In genomic region chr4:126097155-126097554, GRCh38 we compare ENCODE assay signal across 27 cellular contexts.
"Had no signal": no experiment of that assay in that cellular context is flagged by ENCODE, and none has a peak within 500 bp of the region (broad histone marks: within the 10 kb centered on the region; RNA-seq: fewer than 3 reads in every experiment).

No MANE protein-coding gene starts in this region.

- H3K27ac Mint-ChIP-seq: activated T-cell treated with anti-CD3 and anti-CD28 coated beads, Interleukin-2, amount 50 U/mL, for 24 hours; dendritic cell treated with granulocyte-macrophage colony-stimulating factor and Interleukin-4, amounts not matched to agents 40 ng/mL and 50 ng/mL, for 4 days; nephron; stimulated activated naive B cell treated with anti-CD40 and anti-IgM and Interleukin-4, amounts not matched to agents 10 μg/mL and 1 μg/mL and 100 μg/mL, for 72 hours; T-helper 1 cell treated with Interleukin-12 subunit alpha and Interleukin-12 subunit beta and Interleukin-4 antibody, amounts not matched to agents 30 μg/mL and 1 μg/mL, for 36 hours had no signal

- H3K4me1 Mint-ChIP-seq: nephron; stimulated activated naive B cell treated with anti-CD40 and anti-IgM and Interleukin-4, amounts not matched to agents 10 μg/mL and 1 μg/mL and 100 μg/mL, for 72 hours had no signal

- H3K36me3 Mint-ChIP-seq: stimulated activated naive B cell treated with anti-CD40 and anti-IgM and Interleukin-4, amounts not matched to agents 10 μg/mL and 1 μg/mL and 100 μg/mL, for 72 hours had no signal

- H3K4me3 Mint-ChIP-seq: activated T-cell treated with anti-CD3 and anti-CD28 coated beads, Interleukin-2, amount 50 U/mL, for 24 hours; dendritic cell treated with granulocyte-macrophage colony-stimulating factor and Interleukin-4, amounts not matched to agents 40 ng/mL and 50 ng/mL, for 4 days; nephron; stimulated activated naive B cell treated with anti-CD40 and anti-IgM and Interleukin-4, amounts not matched to agents 10 μg/mL and 1 μg/mL and 100 μg/mL, for 72 hours; T-helper 1 cell treated with Interleukin-12 subunit alpha and Interleukin-12 subunit beta and Interleukin-4 antibody, amounts not matched to agents 30 μg/mL and 1 μg/mL, for 36 hours had no signal

- ATAC-seq: activated CD4-positive, CD25-positive, alpha-beta regulatory T cell treated with anti-CD3 and anti-CD28 coated beads, Interleukin-2, amount 50 U/mL, for 24 hours; foreskin keratinocyte; psoas muscle; stimulated activated naive B cell treated with anti-CD40 and anti-IgM and Interleukin-4, amounts not matched to agents 10 μg/mL and 1 μg/mL and 100 μg/mL, for 72 hours had no signal

- H3K9me3 Mint-ChIP-seq: nephron; T-helper 1 cell treated with Interleukin-12 subunit alpha and Interleukin-12 subunit beta and Interleukin-4 antibody, amounts not matched to agents 30 μg/mL and 1 μg/mL, for 36 hours had no signal

- H3K27me3 Mint-ChIP-seq: activated T-cell treated with anti-CD3 and anti-CD28 coated beads, Interleukin-2, amount 50 U/mL, for 24 hours; dendritic cell treated with granulocyte-macrophage colony-stimulating factor and Interleukin-4, amounts not matched to agents 40 ng/mL and 50 ng/mL, for 4 days; stimulated activated naive B cell treated with anti-CD40 and anti-IgM and Interleukin-4, amounts not matched to agents 10 μg/mL and 1 μg/mL and 100 μg/mL, for 72 hours had no signal

- DNase-seq: activated CD4-positive, alpha-beta T cell treated with anti-CD3 and anti-CD28 coated beads for 48 hours; activated CD4-positive, alpha-beta T cell treated with anti-CD3 and anti-CD28 coated beads, Interleukin-2, amount 50 U/mL, for 48 hours; activated CD8-positive, alpha-beta memory T cell treated with anti-CD3 and anti-CD28 coated beads, Interleukin-2, amount 50 U/mL, for 4 hours; activated gamma-delta T cell; activated naive CD4-positive, alpha-beta T cell treated with anti-CD3 and anti-CD28 coated beads, Interleukin-2, amount 50 U/mL, for 16 hours; activated T-cell treated with anti-CD3 and anti-CD28 coated beads, Interleukin-2, amount 50 U/mL, for 24 hours; amniotic stem cell; caudate nucleus; effector CD4-positive, alpha-beta T cell; foreskin keratinocyte; left ventricle myocardium inferior; occipital lobe; psoas muscle; sigmoid colon; small intestine; stimulated activated CD4-positive, alpha-beta T cell treated with anti-CD3 and anti-CD28 coated beads, Interleukin-15, amount 100 ng/mL, for 24 hours; stimulated activated CD4-positive, alpha-beta T cell treated with anti-CD3 and anti-CD28 coated beads, Interleukin-2, amount 100 ng/mL, for 24 hours; stimulated activated naive B cell treated with anti-CD40 and anti-IgM and Interleukin-4, amounts not matched to agents 10 μg/mL and 1 μg/mL and 100 μg/mL, for 72 hours; stomach; T-helper 9 cell; thyroid gland; upper lobe of left lung; WERI-Rb-1 had no signal
